Comparison of ENCODE assay signal across 8 cellular contexts in the genomic region with DNA sequence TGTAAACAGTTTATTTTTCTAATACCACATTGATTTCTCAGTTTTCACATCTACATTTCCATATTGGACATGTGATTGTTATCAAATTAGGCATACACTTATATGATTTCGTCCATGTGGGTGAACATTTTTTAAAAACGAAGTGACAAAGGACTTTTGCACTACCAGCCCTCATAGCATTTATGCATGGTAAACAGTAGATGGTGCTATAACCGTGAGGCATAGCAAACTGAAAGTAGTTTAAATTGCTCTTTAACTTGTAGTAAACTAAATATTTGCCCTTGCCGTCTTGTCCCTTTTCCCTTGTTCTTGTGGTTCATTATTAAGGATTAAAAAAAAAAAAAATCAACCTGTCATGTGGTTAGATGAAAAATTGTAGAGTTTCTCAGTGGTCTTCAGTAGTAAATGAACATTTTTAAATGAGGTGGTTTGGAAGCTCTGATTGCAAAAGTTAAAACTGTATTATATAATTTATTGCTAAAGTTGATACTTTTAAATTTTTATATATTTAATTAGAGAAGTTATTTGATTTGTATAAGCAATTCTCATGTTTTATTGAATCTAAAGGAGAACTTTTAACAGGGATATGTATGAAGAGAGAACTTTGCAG. TPM values are rescaled to one million over a fixed set of nuclear protein-coding genes. Genes with fewer than 3 reads are reported as not detected.
DNase-seq lines count a peak whose midpoint lies in the region; ATAC-seq and TF ChIP-seq lines count a peak whose summit lies in the region.

No MANE protein-coding gene starts in this region.

- H3K4me1 ChIP-seq in ascending aorta (peaks cover 0 to 12% of the 10 kb centered on the region in 2 donors), right atrium auricular region (peaks cover 0 to 3% of the 10 kb centered on the region in 2 donors), skeletal muscle satellite cell (ENCODE audit: control insufficient read depth, insufficient read depth, low read length) (no peaks in the 10 kb centered on the region)

- no peak overlapping the region for H3K27ac ChIP-seq in ascending aorta
- H3K27ac ChIP-seq in right atrium auricular region: peak overlapping the region in 1 of 2 donors; percentile 34

- H3K9me3 ChIP-seq in ascending aorta (no peaks in the 10 kb centered on the region), right atrium auricular region (no peaks in the 10 kb centered on the region), skeletal muscle satellite cell (replicated peaks; ENCODE audit: low read length) (no peaks in the 10 kb centered on the region)

- H3K27me3 ChIP-seq in ascending aorta (no peaks in the 10 kb centered on the region), right atrium auricular region (no peaks in the 10 kb centered on the region), skeletal muscle satellite cell (ENCODE audit: control insufficient read depth, insufficient read depth, low read length) (no peaks in the 10 kb centered on the region)

- H3K9ac ChIP-seq in skeletal muscle satellite cell (ENCODE audit: low read depth, low read length): peak overlapping the region; percentile 75

- H3K4me3 ChIP-seq in ascending aorta (peak overlapping the region; percentile 34 to 52), right atrium auricular region (peak overlapping the region in 1 of 2 donors; percentile 23), skeletal muscle satellite cell (ENCODE audit: low read length) (peak overlapping the region; percentile 61)

- peak; percentile 85 for ATAC-seq in GM19023 (IDR thresholded peaks at IDR 0.05; ENCODE audit: unreplicated experiment)
- peak; percentile 93 for ATAC-seq in HG03097 (IDR thresholded peaks at IDR 0.05; ENCODE audit: low FRiP score, unreplicated experiment)

- H3K36me3 ChIP-seq in ascending aorta: no peaks in the 10 kb centered on the region
- no peaks in the 10 kb centered on the region for H3K36me3 ChIP-seq in right atrium auricular region
- H3K36me3 ChIP-seq in skeletal muscle satellite cell (ENCODE audit: insufficient read depth, low read length): no peaks in the 10 kb centered on the region

- DNase-seq in DMS 273 (lab: John Stamatoyannopoulos, UW; ENCODE audit: unreplicated experiment) (peak; percentile 76), NCI-H2196 treated with DMSO at 0.1 percent for 48 hours (lab: John Stamatoyannopoulos, UW; ENCODE audit: unreplicated experiment) (peak; percentile 64), ascending aorta (ENCODE audit: low spot score in 2 of 2) (no peak), right atrium auricular region (ENCODE audit: low spot score) (no peak), GM19240 (ENCODE audit: insufficient read length, low spot score) (no peak)

- H3K4me2 ChIP-seq in skeletal muscle satellite cell (ENCODE audit: low read length): peak overlapping the region; percentile 79

- intact Hi-C loops in ascending aorta (cut with DNase I): loop anchor here (1.0 to 2.0 kb wide), 2 partner anchors 58 to 64 kb away; partner anchors contain the start of genes DHFR2 and NSUN3

- TF ChIP-seq CTCF in ascending aorta (IDR thresholded peaks at IDR 0.05) (peak; percentile 53 to 83 (median 72)), right atrium auricular region (IDR thresholded peaks at IDR 0.05) (peak; percentile 68 to 82)

RNA-seq across cellular contexts. Expression of gene STX19, which starts 24.0 kb away (rescaled TPM):
- total RNA-seq in ascending aorta (not detected), right atrium auricular region (not detected)
- not detected in 2 replicates for total RNA-seq in skeletal muscle satellite cell (2012; rRNA removed)

RNA-seq across cellular contexts. Expression of gene ARL13B, which starts 24.5 kb away (rescaled TPM):
- 4.5 TPM for total RNA-seq in ascending aorta
- 1 to 10 TPM; 3.5 to 4.3 TPM for total RNA-seq in right atrium auricular region
- 9.4 and 10.3 TPM in 2 replicates for total RNA-seq in skeletal muscle satellite cell (2012; rRNA removed)

RNA-seq across cellular contexts. Expression of gene PROS1, which starts 30.7 kb away (rescaled TPM):
- total RNA-seq in ascending aorta (44.2 TPM), right atrium auricular region (10 to 100 TPM; 77.7 to 94.0 TPM)
- total RNA-seq in skeletal muscle satellite cell (2012; rRNA removed): 42.8 and 49.4 TPM in 2 replicates

RNA-seq across cellular contexts. Expression of gene DHFR2, which starts 58.3 kb away (rescaled TPM):
- 1.1 TPM for total RNA-seq in ascending aorta
- 1 to 10 TPM; 3.2 to 3.6 TPM for total RNA-seq in right atrium auricular region
- total RNA-seq in skeletal muscle satellite cell (2012; rRNA removed): 2.4 and 2.5 TPM in 2 replicates

RNA-seq across cellular contexts. Expression of gene NSUN3, which starts 58.5 kb away (rescaled TPM):
- total RNA-seq in ascending aorta: 17.1 TPM
- total RNA-seq in right atrium auricular region: 1 to 10 TPM; 6.1 to 6.6 TPM
- total RNA-seq in skeletal muscle satellite cell (2012; rRNA removed): 8.5 and 9.1 TPM in 2 replicates

Comparison
In these comparisons a context has a peak if more than half of its experiments do, and no peak if none do; other contexts are left out.
1. DNase-seq: peak in DMS 273 (single experiment) and NCI-H2196 treated with DMSO at 0.1 percent for 48 hours (single experiment); none in ascending aorta (0 of 2), right atrium auricular region (single experiment) and GM19240 (single experiment).